29 cellular contexts compared by ENCODE assay signal in genomic region chr1:30688920-30689794, GRCh38. TPM values are rescaled to one million over a fixed set of nuclear protein-coding genes. Genes with fewer than 3 reads are reported as not detected.
DNase-seq lines count a peak whose midpoint lies in the region; ATAC-seq and TF ChIP-seq lines count a peak whose summit lies in the region.
"Had no signal": no experiment of that assay in that cellular context is flagged by ENCODE, and none has a peak within 500 bp of the region (broad histone marks: within the 10 kb centered on the region; RNA-seq: fewer than 3 reads in every experiment).

No MANE protein-coding gene starts in this region.

- ATAC-seq in SK-N-SH treated with all-trans-retinoic acid at 6 μM for 48 hours = no peak
- ATAC-seq: psoas muscle had no signal

- peaks cover 51% of the 10 kb centered on the region for H3K4me1 ChIP-seq in neural progenitor cell
- peaks cover 9% of the 10 kb centered on the region for H3K4me1 ChIP-seq in effector memory CD4-positive, alpha-beta T cell (ENCODE audit: control insufficient read depth, insufficient read depth, low read length, poor library complexity, severe bottlenecking)
- H3K4me1 ChIP-seq: ascending aorta, left ventricle myocardium inferior, psoas muscle had no signal

- no peaks in the 10 kb centered on the region for H3K79me2 ChIP-seq in neural progenitor cell (ENCODE audit: low read depth)

- peak overlapping the region; percentile 51 for H3K4me2 ChIP-seq in neural progenitor cell

- no peak overlapping the region for H3K4me3 ChIP-seq in neural progenitor cell
- no peak overlapping the region for H3K4me3 ChIP-seq in effector memory CD4-positive, alpha-beta T cell (ENCODE audit: insufficient read depth, low read depth, low read length, poor library complexity, severe bottlenecking)
- H3K4me3 ChIP-seq: ascending aorta, coronary artery, left ventricle myocardium inferior, psoas muscle, tibial nerve had no signal

- no peak overlapping the region for H3K27ac Mint-ChIP-seq in activated naive CD4-positive, alpha-beta T cell treated with anti-CD3 and anti-CD28 coated beads, Interleukin-2, amount 10 ng/mL, durations not matched to agents 7 days and 5 days
- no peak overlapping the region for H3K27ac Mint-ChIP-seq in activated naive CD4-positive, alpha-beta T cell treated with anti-CD3 and anti-CD28 coated beads for 36 hours
- no peak overlapping the region for H3K27ac Mint-ChIP-seq in neural progenitor cell
- H3K27ac Mint-ChIP-seq: activated naive CD8-positive, alpha-beta T cell treated with anti-CD3 and anti-CD28 coated beads, Interleukin-2, amount 10 ng/mL, durations not matched to agents 7 days and 5 days; CD4-positive, alpha-beta T cell had no signal

- no peaks in the 10 kb centered on the region for H3K9me3 ChIP-seq in neural progenitor cell (ENCODE audit: low read depth)
- no peaks in the 10 kb centered on the region for H3K9me3 ChIP-seq in effector memory CD4-positive, alpha-beta T cell (ENCODE audit: control insufficient read depth, low read length)
- H3K9me3 ChIP-seq: ascending aorta, left ventricle myocardium inferior, psoas muscle, tibial nerve had no signal

- H3K27me3 Mint-ChIP-seq in activated naive CD4-positive, alpha-beta T cell treated with anti-CD3 and anti-CD28 coated beads, Interleukin-2, amount 10 ng/mL, durations not matched to agents 7 days and 5 days = peaks cover 50% of the 10 kb centered on the region
- peaks cover 17% of the 10 kb centered on the region for H3K27me3 Mint-ChIP-seq in activated naive CD4-positive, alpha-beta T cell treated with anti-CD3 and anti-CD28 coated beads for 36 hours (ENCODE audit: low read depth)
- H3K27me3 Mint-ChIP-seq in neural progenitor cell (ENCODE audit: insufficient read depth, low read depth) = peaks cover 24% of the 10 kb centered on the region

- no peaks in the 10 kb centered on the region for H3K9me3 Mint-ChIP-seq in activated naive CD4-positive, alpha-beta T cell treated with anti-CD3 and anti-CD28 coated beads, Interleukin-2, amount 10 ng/mL, durations not matched to agents 7 days and 5 days
- H3K9me3 Mint-ChIP-seq in activated naive CD4-positive, alpha-beta T cell treated with anti-CD3 and anti-CD28 coated beads for 36 hours = no peaks in the 10 kb centered on the region
- H3K9me3 Mint-ChIP-seq in neural progenitor cell = peaks cover 2% of the 10 kb centered on the region
- H3K9me3 Mint-ChIP-seq: activated naive CD8-positive, alpha-beta T cell treated with anti-CD3 and anti-CD28 coated beads, Interleukin-2, amount 10 ng/mL, durations not matched to agents 7 days and 5 days; CD4-positive, alpha-beta T cell had no signal

- H3K4me1 Mint-ChIP-seq in activated naive CD4-positive, alpha-beta T cell treated with anti-CD3 and anti-CD28 coated beads, Interleukin-2, amount 10 ng/mL, durations not matched to agents 7 days and 5 days = peaks cover 5% of the 10 kb centered on the region
- peaks cover 14% of the 10 kb centered on the region for H3K4me1 Mint-ChIP-seq in activated naive CD4-positive, alpha-beta T cell treated with anti-CD3 and anti-CD28 coated beads for 36 hours (ENCODE audit: low read depth)
- peaks cover 39% of the 10 kb centered on the region for H3K4me1 Mint-ChIP-seq in neural progenitor cell

- CTCF ChIA-PET in activated naive CD4-positive, alpha-beta T cell treated with anti-CD3 and anti-CD28 coated beads, Interleukin-2, amount 10 ng/mL, durations not matched to agents 7 days and 5 days (lab: Charles Lee) = no interaction called here
- CTCF ChIA-PET in activated naive CD4-positive, alpha-beta T cell treated with anti-CD3 and anti-CD28 coated beads for 36 hours (lab: Charles Lee) = no interaction called here

- H3F3A ChIP-seq in neural progenitor cell (ENCODE audit: low read depth) = peaks cover 30% of the 10 kb centered on the region

- no peak overlapping the region for H2AFZ ChIP-seq in neural progenitor cell (replicated peaks)

- no peak for TF ChIP-seq CTCF in neural progenitor cell (IDR thresholded peaks at IDR 0.05)

- H3K36me3 ChIP-seq in neural progenitor cell = no peaks in the 10 kb centered on the region
- H3K36me3 ChIP-seq in effector memory CD4-positive, alpha-beta T cell (ENCODE audit: control insufficient read depth, insufficient read depth, low read length) = no peaks in the 10 kb centered on the region
- H3K36me3 ChIP-seq: ascending aorta, left ventricle myocardium inferior, tibial nerve had no signal

- H3K4me3 Mint-ChIP-seq in activated naive CD4-positive, alpha-beta T cell treated with anti-CD3 and anti-CD28 coated beads, Interleukin-2, amount 10 ng/mL, durations not matched to agents 7 days and 5 days = no peak overlapping the region
- H3K4me3 Mint-ChIP-seq in activated naive CD4-positive, alpha-beta T cell treated with anti-CD3 and anti-CD28 coated beads for 36 hours = no peak overlapping the region
- H3K4me3 Mint-ChIP-seq in neural progenitor cell = no peak overlapping the region
- H3K4me3 Mint-ChIP-seq: activated naive CD8-positive, alpha-beta T cell treated with anti-CD3 and anti-CD28 coated beads, Interleukin-2, amount 10 ng/mL, durations not matched to agents 7 days and 5 days; CD4-positive, alpha-beta T cell had no signal

- H3K9ac ChIP-seq in neural progenitor cell = no peak overlapping the region

- intact Hi-C loops in activated naive CD4-positive, alpha-beta T cell treated with anti-CD3 and anti-CD28 coated beads for 36 hours (cut with micrococcal nuclease) = no loop called here

- H3K27me3 ChIP-seq in neural progenitor cell = peaks cover 7% of the 10 kb centered on the region
- peaks cover 9% of the 10 kb centered on the region for H3K27me3 ChIP-seq in effector memory CD4-positive, alpha-beta T cell (replicated peaks; ENCODE audit: control insufficient read depth, insufficient read depth, low read length, poor library complexity, severe bottlenecking)

- peak; percentile 18 for DNase-seq in activated naive CD4-positive, alpha-beta T cell treated with anti-CD3 and anti-CD28 coated beads, Interleukin-2, amount 10 ng/mL, durations not matched to agents 7 days and 5 days
- no peak for DNase-seq in activated naive CD4-positive, alpha-beta T cell treated with anti-CD3 and anti-CD28 coated beads for 36 hours
- DNase-seq in neural progenitor cell (ENCODE audit: low spot score) = peak; percentile 44
- DNase-seq in NCI-H146 treated with DMSO at 0.1 percent for 48 hours (lab: John Stamatoyannopoulos, UW; ENCODE audit: unreplicated experiment) = no peak
- DNase-seq in effector memory CD4-positive, alpha-beta T cell = no peak
- no peak for DNase-seq in kidney glomerular epithelial cell (lab: John Stamatoyannopoulos, UW)
- DNase-seq in NCI-H146 (lab: John Stamatoyannopoulos, UW) = no peak
- DNase-seq: activated CD4-positive, alpha-beta T cell treated with anti-CD3 and anti-CD28 coated beads for 4 hours; CD4-positive, alpha-beta T cell; DND-41; GF-D8; glutamatergic neuron; islet precursor cell; left ventricle myocardium inferior; NCI-H1048; NCI-H2029; NCI-H345; occipital lobe; SIG-M5; stimulated activated CD4-positive, alpha-beta T cell treated with anti-CD3 and anti-CD28 coated beads, Interleukin-4, amount 100 ng/mL, for 1 hour; T-helper 9 cell had no signal

- H4K20me1 ChIP-seq in neural progenitor cell (ENCODE audit: low read depth) = no peaks in the 10 kb centered on the region

- H3K36me3 Mint-ChIP-seq in activated naive CD4-positive, alpha-beta T cell treated with anti-CD3 and anti-CD28 coated beads, Interleukin-2, amount 10 ng/mL, durations not matched to agents 7 days and 5 days = no peaks in the 10 kb centered on the region
- no peaks in the 10 kb centered on the region for H3K36me3 Mint-ChIP-seq in activated naive CD4-positive, alpha-beta T cell treated with anti-CD3 and anti-CD28 coated beads for 36 hours (ENCODE audit: low read depth)
- H3K36me3 Mint-ChIP-seq in neural progenitor cell = no peaks in the 10 kb centered on the region
- H3K36me3 Mint-ChIP-seq: activated naive CD8-positive, alpha-beta T cell treated with anti-CD3 and anti-CD28 coated beads, Interleukin-2, amount 10 ng/mL, durations not matched to agents 7 days and 5 days had no signal

- H3K27ac ChIP-seq in neural progenitor cell = peak overlapping the region; percentile 26
- H3K27ac ChIP-seq in effector memory CD4-positive, alpha-beta T cell (ENCODE audit: insufficient read depth, low read length, poor library complexity, severe bottlenecking) = no peak overlapping the region
- H3K27ac ChIP-seq: ascending aorta, coronary artery, left ventricle myocardium inferior, psoas muscle, tibial nerve had no signal

TF ChIP-seq in SK-N-SH treated with all-trans-retinoic acid at 6 μM for 48 hours, 23 proteins besides CTCF, POLR2A, EP300 and RAD21:
- TF ChIP-seq ISL1 (CRISPR knock-in tag; IDR thresholded peaks at IDR 0.05) (no peak), PATZ1 (CRISPR knock-in tag; IDR thresholded peaks at IDR 0.05; ENCODE audit: borderline replicate concordance) (no peak), ZC3H10 (CRISPR knock-in tag; IDR thresholded peaks at IDR 0.05) (no peak), CSDC2 (CRISPR knock-in tag; IDR thresholded peaks at IDR 0.05) (no peak), RARB (CRISPR knock-in tag; IDR thresholded peaks at IDR 0.05) (no peak), ZFP3 (CRISPR knock-in tag; IDR thresholded peaks at IDR 0.05) (peak; percentile 87), GLIS3 (CRISPR knock-in tag; IDR thresholded peaks at IDR 0.05) (no peak), ESRRG (CRISPR knock-in tag; IDR thresholded peaks at IDR 0.05) (no peak)

RNA-seq across cellular contexts. Expression of gene MATN1, which starts 34.2 kb away (rescaled TPM):
- under 1 TPM; 0.36 to 0.37 TPM for total RNA-seq in activated naive CD4-positive, alpha-beta T cell treated with anti-CD3 and anti-CD28 coated beads for 36 hours
- 0.09 TPM in 1 of 2 replicates, not detected in the other for total RNA-seq in neural progenitor cell (ENCODE audit: low replicate concordance)
- total RNA-seq: A172, fibroblast of villous mesenchyme, left ventricle myocardium inferior, psoas muscle, tibial nerve had no signal

Comparison
In these comparisons a context has a peak if more than half of its experiments do, and no peak if none do; other contexts are left out.
1. DNase-seq: peak in activated naive CD4-positive, alpha-beta T cell treated with anti-CD3 and anti-CD28 coated beads, Interleukin-2, amount 10 ng/mL, durations not matched to agents 7 days and 5 days (single experiment) and neural progenitor cell (single experiment); none in activated naive CD4-positive, alpha-beta T cell treated with anti-CD3 and anti-CD28 coated beads for 36 hours (single experiment), NCI-H146 treated with DMSO at 0.1 percent for 48 hours (single experiment), effector memory CD4-positive, alpha-beta T cell (0 of 3), kidney glomerular epithelial cell (single experiment) and NCI-H146 (single experiment).